ENCODE assay signal across 10 cellular contexts in the genomic region with DNA sequence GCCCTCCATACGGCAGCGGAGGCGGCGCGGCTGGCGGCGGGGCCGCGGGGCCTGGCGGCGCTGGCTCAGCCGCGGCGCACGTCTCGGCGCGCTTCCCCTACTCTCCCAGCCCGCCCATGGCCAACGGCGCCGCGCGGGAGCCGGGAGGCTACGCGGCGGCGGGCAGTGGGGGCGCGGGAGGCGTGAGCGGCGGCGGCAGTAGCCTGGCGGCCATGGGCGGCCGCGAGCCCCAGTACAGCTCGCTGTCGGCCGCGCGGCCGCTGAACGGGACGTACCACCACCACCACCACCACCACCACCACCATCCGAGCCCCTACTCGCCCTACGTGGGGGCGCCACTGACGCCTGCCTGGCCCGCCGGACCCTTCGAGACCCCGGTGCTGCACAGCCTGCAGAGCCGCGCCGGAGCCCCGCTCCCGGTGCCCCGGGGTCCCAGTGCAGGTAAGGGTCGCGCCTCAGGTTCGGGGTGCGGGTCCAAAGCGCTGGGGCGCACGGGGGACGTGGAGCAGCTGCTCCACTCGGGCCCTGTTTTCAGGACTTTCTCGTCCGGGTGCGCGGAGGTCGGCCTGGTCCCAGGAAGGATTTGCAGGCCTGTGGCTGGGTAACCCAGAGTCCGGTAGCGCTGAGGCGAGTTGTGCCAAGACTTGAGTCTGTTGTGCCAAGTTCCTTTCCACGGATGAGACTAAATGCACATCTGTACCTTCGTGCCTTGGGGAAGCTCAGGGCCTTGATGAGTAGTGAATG. TPM values are rescaled to one million over a fixed set of nuclear protein-coding genes. Genes with fewer than 3 reads are reported as not detected.
DNase-seq lines count a peak whose midpoint lies in the region; ATAC-seq and TF ChIP-seq lines count a peak whose summit lies in the region.
"Had no signal": no experiment of that assay in that cellular context is flagged by ENCODE, and none has a peak within 500 bp of the region (broad histone marks: within the 10 kb centered on the region; RNA-seq: fewer than 3 reads in every experiment).

No MANE protein-coding gene starts in this region.

- TF ChIP-seq EP300 in gastroesophageal sphincter (IDR thresholded peaks at IDR 0.05) (no peak), neural cell (conservative IDR thresholded peaks at IDR 0.05; ENCODE audit: poor library complexity, severe bottlenecking) (no peak)

- no peak for TF ChIP-seq RAD21 in neural cell (conservative IDR thresholded peaks at IDR 0.05)

- H3K27ac Mint-ChIP-seq in activated T-helper 2 cell treated with anti-CD3 and anti-CD28 coated beads, Interferon-gamma antibody, Interleukin-2, Interleukin-4, amounts not matched to agents 10 μg/mL and 5 μg/mL and 100 μg/mL, durations not matched to agents 14 hours and 24 hours and 36 hours = no peak overlapping the region

- H3K27ac ChIP-seq in ACC112 (ENCODE audit: low read depth, low read length) = peak overlapping the region; percentile 44; the same call in 1 of the 2 replicates
- H3K27ac ChIP-seq in gastroesophageal sphincter = peak overlapping the region in 3 of 4 donors; percentile 85 to 91 (median 87)
- no peak overlapping the region for H3K27ac ChIP-seq in neural cell (ENCODE audit: low read length)
- H3K27ac ChIP-seq in MM.1S (ENCODE audit: low read length) = no peak overlapping the region

- peaks cover 23% of the 10 kb centered on the region for H3K4me1 ChIP-seq in ACC112 (ENCODE audit: control insufficient read depth, insufficient read depth, low read length, unreplicated experiment)
- H3K4me1 ChIP-seq in gastroesophageal sphincter = peaks cover 0 to 69% (median 21%) of the 10 kb centered on the region in 3 donors
- H3K4me1 ChIP-seq in MM.1S (ENCODE audit: low read length) = no peaks in the 10 kb centered on the region

- TF ChIP-seq POLR2A in gastroesophageal sphincter (IDR thresholded peaks at IDR 0.05) = no peak

- H3K36me3 Mint-ChIP-seq in activated T-helper 2 cell treated with anti-CD3 and anti-CD28 coated beads, Interferon-gamma antibody, Interleukin-2, Interleukin-4, amounts not matched to agents 10 μg/mL and 5 μg/mL and 100 μg/mL, durations not matched to agents 14 hours and 24 hours and 36 hours (ENCODE audit: low read depth) = peaks cover 3% of the 10 kb centered on the region

- H3K79me2 ChIP-seq in ACC112 (ENCODE audit: control insufficient read depth, insufficient read depth, low read length, unreplicated experiment) (peaks cover 55% of the 10 kb centered on the region), neural cell (replicated peaks; ENCODE audit: insufficient read depth, low read length) (no peaks in the 10 kb centered on the region), MM.1S (ENCODE audit: low read length) (no peaks in the 10 kb centered on the region)

- H3K4me3 ChIP-seq in ACC112 (ENCODE audit: low read depth, low read length) (peak overlapping the region; percentile 81), WI38 (ENCODE audit: low read depth, low read length) (peak overlapping the region; percentile 86), gastroesophageal sphincter (peak overlapping the region; percentile 28 to 82), neural cell (ENCODE audit: low read length) (no peak overlapping the region), MM.1S (ENCODE audit: low read length) (no peak overlapping the region)
- H3K4me3 ChIP-seq: GM12878 had no signal

- H3K4me3 Mint-ChIP-seq in activated T-helper 2 cell treated with anti-CD3 and anti-CD28 coated beads, Interferon-gamma antibody, Interleukin-2, Interleukin-4, amounts not matched to agents 10 μg/mL and 5 μg/mL and 100 μg/mL, durations not matched to agents 14 hours and 24 hours and 36 hours (ENCODE audit: low read depth) = no peak overlapping the region

- TF ChIP-seq CTCF in WI38 (IDR thresholded peaks at IDR 0.05; ENCODE audit: low read depth, low read length) (no peak), gastroesophageal sphincter (IDR thresholded peaks at IDR 0.05) (no peak), neural cell (IDR thresholded peaks at IDR 0.05; ENCODE audit: poor library complexity, severe bottlenecking) (no peak), MM.1S (IDR thresholded peaks at IDR 0.05; ENCODE audit: low read length) (no peak)

- peaks cover 75% of the 10 kb centered on the region for H3K27me3 Mint-ChIP-seq in activated T-helper 2 cell treated with anti-CD3 and anti-CD28 coated beads, Interferon-gamma antibody, Interleukin-2, Interleukin-4, amounts not matched to agents 10 μg/mL and 5 μg/mL and 100 μg/mL, durations not matched to agents 14 hours and 24 hours and 36 hours (ENCODE audit: low read depth)

- H4K20me1 ChIP-seq in neural cell (ENCODE audit: insufficient read depth) (no peaks in the 10 kb centered on the region), MM.1S (ENCODE audit: insufficient read depth, low read length) (no peaks in the 10 kb centered on the region)

- H3K4me1 Mint-ChIP-seq in activated T-helper 2 cell treated with anti-CD3 and anti-CD28 coated beads, Interferon-gamma antibody, Interleukin-2, Interleukin-4, amounts not matched to agents 10 μg/mL and 5 μg/mL and 100 μg/mL, durations not matched to agents 14 hours and 24 hours and 36 hours (ENCODE audit: low read depth) = peaks cover 10% of the 10 kb centered on the region

- no peak overlapping the region for H3K9ac ChIP-seq in neural cell (ENCODE audit: low read length)
- H3K9ac ChIP-seq in MM.1S (ENCODE audit: low read length) = no peak overlapping the region

- H3K9me3 ChIP-seq in gastroesophageal sphincter = no peaks in the 10 kb centered on the region
- no peaks in the 10 kb centered on the region for H3K9me3 ChIP-seq in neural cell (ENCODE audit: low read length)
- H3K9me3 ChIP-seq in MM.1S (replicated peaks; ENCODE audit: insufficient read depth, low read length) = no peaks in the 10 kb centered on the region

- DNase-seq in MM.1S (no peak), SHP77 treated with DMSO at 0.1 percent for 48 hours (lab: John Stamatoyannopoulos, UW) (no peak), activated gamma-delta T cell (lab: John Stamatoyannopoulos, UW) (no peak)
- DNase-seq in activated T-helper 2 cell treated with anti-CD3 and anti-CD28 coated beads, Interferon-gamma antibody, Interleukin-2, Interleukin-4, amounts not matched to agents 10 μg/mL and 5 μg/mL and 100 μg/mL, durations not matched to agents 14 hours and 24 hours and 36 hours (ENCODE audit: low spot score) = no peak
- DNase-seq: NCI-H1930 had no signal

- H3K9me2 ChIP-seq in neural cell (ENCODE audit: insufficient read depth, low read length) (no peaks in the 10 kb centered on the region), MM.1S (replicated peaks; ENCODE audit: insufficient read depth, low read length) (no peaks in the 10 kb centered on the region)

- intact Hi-C loops in activated T-helper 2 cell treated with anti-CD3 and anti-CD28 coated beads, Interferon-gamma antibody, Interleukin-2, Interleukin-4, amounts not matched to agents 10 μg/mL and 5 μg/mL and 100 μg/mL, durations not matched to agents 14 hours and 24 hours and 36 hours (cut with micrococcal nuclease) = loop anchor here (2.0 to 10.0 kb wide), 3 partner anchors 63 to 927 kb away; partner anchors contain the start of gene GREB1L

- no peaks in the 10 kb centered on the region for H3F3A ChIP-seq in neural cell (ENCODE audit: insufficient read depth, low read length, poor library complexity, severe bottlenecking)
- no peaks in the 10 kb centered on the region for H3F3A ChIP-seq in MM.1S (ENCODE audit: insufficient read depth, low read length)

- H3K9me3 Mint-ChIP-seq in activated T-helper 2 cell treated with anti-CD3 and anti-CD28 coated beads, Interferon-gamma antibody, Interleukin-2, Interleukin-4, amounts not matched to agents 10 μg/mL and 5 μg/mL and 100 μg/mL, durations not matched to agents 14 hours and 24 hours and 36 hours = no peaks in the 10 kb centered on the region

- H3K36me3 ChIP-seq in ACC112 (ENCODE audit: insufficient read depth, low read length) = no peaks in the 10 kb centered on the region
- H3K36me3 ChIP-seq in gastroesophageal sphincter = peaks cover 0 to 4% of the 10 kb centered on the region in 2 donors
- H3K36me3 ChIP-seq in neural cell (ENCODE audit: insufficient read depth, low read length) = no peaks in the 10 kb centered on the region
- no peaks in the 10 kb centered on the region for H3K36me3 ChIP-seq in MM.1S (replicated peaks; ENCODE audit: insufficient read depth, low read length)

- peaks cover 22% of the 10 kb centered on the region for H3K27me3 ChIP-seq in ACC112 (ENCODE audit: insufficient read depth, low read length)
- peaks cover 83% of the 10 kb centered on the region for H3K27me3 ChIP-seq in gastroesophageal sphincter
- peaks cover 98% of the 10 kb centered on the region for H3K27me3 ChIP-seq in neural cell (ENCODE audit: insufficient read depth, low read depth, low read length)
- H3K27me3 ChIP-seq in MM.1S (replicated peaks; ENCODE audit: insufficient read depth, low read length) = no peaks in the 10 kb centered on the region

- H3K4me2 ChIP-seq in neural cell (ENCODE audit: low read length) (no peak overlapping the region), MM.1S (ENCODE audit: low read depth, low read length) (no peak overlapping the region)

- H2AFZ ChIP-seq in ACC112 (ENCODE audit: low read length, unreplicated experiment) = no peak overlapping the region
- no peak overlapping the region for H2AFZ ChIP-seq in neural cell (ENCODE audit: low read depth, low read length)
- H2AFZ ChIP-seq in MM.1S (ENCODE audit: low read length) = no peak overlapping the region

- ATAC-seq in gastroesophageal sphincter = no peak
- ATAC-seq: GM12878 had no signal

- 27 to 46% methylated on average over 2 to 7 of the region's 81 CpGs for WGBS in gastroesophageal sphincter (ENCODE audit: low coverage in 1 of 2), 2 donors

TF ChIP-seq in neural cell, 6 proteins besides CTCF, POLR2A, EP300 and RAD21:
- peak; percentile 100 for TF ChIP-seq EZH2 (IDR thresholded peaks at IDR 0.05; ENCODE audit: borderline replicate concordance, insufficient read depth, low read length, poor library complexity, severe bottlenecking)
- no peak for TF ChIP-seq TAF1 (IDR thresholded peaks at IDR 0.05; ENCODE audit: low read depth)
TF ChIP-seq in neural cell: peak in this region for 1.

RNA-seq across cellular contexts. Expression of gene GATA6, which starts 2.6 kb away (rescaled TPM):
- 10 to 100 TPM in 1 of 4 donors, 1 to 10 TPM in 3; 7.5 to 12.4 (median 9.5) TPM for total RNA-seq in gastroesophageal sphincter
- polyA plus RNA-seq in neural cell = not detected in 2 replicates
- polyA minus RNA-seq in neural cell = not detected in 2 replicates
- not detected in 2 replicates for total RNA-seq in activated T-helper 2 cell treated with anti-CD3 and anti-CD28 coated beads, Interferon-gamma antibody, Interleukin-2, Interleukin-4, amounts not matched to agents 10 μg/mL and 5 μg/mL and 100 μg/mL, durations not matched to agents 14 hours and 24 hours and 36 hours

Comparison
In these comparisons a context has a peak if more than half of its experiments do, and no peak if none do; other contexts are left out.
1. H3K27ac ChIP-seq: peak in ACC112 (single experiment) and gastroesophageal sphincter (3 of 4); none in neural cell (single experiment) and MM.1S (single experiment).
2. H3K4me3 ChIP-seq: peak in ACC112 (single experiment), WI38 (single experiment) and gastroesophageal sphincter (2 of 2); none in neural cell (single experiment) and MM.1S (single experiment).